8 cellular contexts compared by ENCODE assay signal in the genomic region with DNA sequence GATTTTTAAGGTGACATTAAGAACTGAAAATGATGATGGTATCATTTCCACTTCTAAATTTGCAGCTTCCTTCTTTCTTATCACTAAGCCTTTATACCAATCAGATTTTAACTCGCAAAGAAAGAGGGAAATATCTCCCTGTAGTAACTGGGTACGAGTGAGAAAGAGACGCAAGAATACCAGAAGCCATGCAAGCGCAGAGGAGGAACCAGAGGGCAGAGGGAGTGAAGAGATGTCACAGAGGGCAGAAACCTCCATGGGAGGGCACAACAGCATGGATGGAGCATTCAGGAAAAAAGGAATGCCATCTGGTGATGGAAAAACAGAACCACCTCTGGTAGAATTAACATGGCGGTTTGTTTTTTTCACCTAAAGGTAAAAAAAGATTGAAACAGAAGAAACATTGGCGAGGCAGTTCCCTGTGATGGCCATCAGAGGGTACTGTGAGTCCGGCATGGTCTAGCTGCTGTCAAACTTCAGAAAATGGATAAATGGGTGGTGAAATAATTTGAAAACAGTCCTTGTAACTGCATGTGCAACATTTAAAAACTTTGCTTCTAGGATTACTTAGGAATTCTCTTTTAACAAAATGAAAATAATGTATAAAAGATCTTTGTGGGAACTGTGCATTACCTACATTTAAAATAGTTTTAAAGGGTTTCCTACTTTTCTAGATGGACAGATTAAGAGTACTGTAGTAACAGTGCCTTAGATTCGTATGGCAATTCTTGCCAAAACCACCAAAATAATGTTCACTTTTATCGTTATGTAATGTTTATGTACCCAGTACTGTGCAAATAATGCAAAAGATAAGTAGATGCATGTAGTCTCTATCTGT.
DNase-seq lines count a peak whose midpoint lies in the region; ATAC-seq and TF ChIP-seq lines count a peak whose summit lies in the region.

No MANE protein-coding gene starts in this region.

- H3K9me3 Mint-ChIP-seq in stimulated activated naive B cell treated with anti-CD40 and anti-IgM and Interleukin-4, amounts not matched to agents 10 μg/mL and 1 μg/mL and 100 μg/mL, for 72 hours, result no peaks in the 10 kb centered on the region

- peaks cover 7 to 12% of the 10 kb centered on the region in 2 donors for H3K4me1 Mint-ChIP-seq in stimulated activated naive B cell treated with anti-CD40 and anti-IgM and Interleukin-4, amounts not matched to agents 10 μg/mL and 1 μg/mL and 100 μg/mL, for 72 hours

- no peak overlapping the region for H3K27ac Mint-ChIP-seq in stimulated activated naive B cell treated with anti-CD40 and anti-IgM and Interleukin-4, amounts not matched to agents 10 μg/mL and 1 μg/mL and 100 μg/mL, for 72 hours

- ATAC-seq in HG02798 (IDR thresholded peaks at IDR 0.05; ENCODE audit: poor library complexity, unreplicated experiment) (peak; percentile 80), SK-N-SH treated with all-trans-retinoic acid at 6 μM for 48 hours (peak; percentile 62; the same call in 2 of the 3 replicates), HG03432 (IDR thresholded peaks at IDR 0.05; ENCODE audit: unreplicated experiment) (no peak)
- ATAC-seq in stimulated activated naive B cell treated with anti-CD40 and anti-IgM and Interleukin-4, amounts not matched to agents 10 μg/mL and 1 μg/mL and 100 μg/mL, for 72 hours (replicated peaks), result peak; percentile 48 to 64

- H3K4me3 Mint-ChIP-seq in stimulated activated naive B cell treated with anti-CD40 and anti-IgM and Interleukin-4, amounts not matched to agents 10 μg/mL and 1 μg/mL and 100 μg/mL, for 72 hours, result no peak overlapping the region

- H3K27me3 Mint-ChIP-seq in stimulated activated naive B cell treated with anti-CD40 and anti-IgM and Interleukin-4, amounts not matched to agents 10 μg/mL and 1 μg/mL and 100 μg/mL, for 72 hours, result no peaks in the 10 kb centered on the region

- peaks cover 3 to 7% of the 10 kb centered on the region in 2 donors for H3K36me3 Mint-ChIP-seq in stimulated activated naive B cell treated with anti-CD40 and anti-IgM and Interleukin-4, amounts not matched to agents 10 μg/mL and 1 μg/mL and 100 μg/mL, for 72 hours

- DNase-seq in ELF-1 (ENCODE audit: low read depth, low spot score) (peak; percentile 49), globus pallidus (ENCODE audit: low spot score) (peak; percentile 29), mucosa of gallbladder (ENCODE audit: low spot score) (no peak)
- DNase-seq in stimulated activated naive B cell treated with anti-CD40 and anti-IgM and Interleukin-4, amounts not matched to agents 10 μg/mL and 1 μg/mL and 100 μg/mL, for 72 hours, result no peak
- no peak for DNase-seq in stimulated activated CD4-positive, alpha-beta T cell treated with anti-CD3 and anti-CD28 coated beads, Interleukin-4, amount 100 ng/mL, for 4 hours

TF ChIP-seq in SK-N-SH treated with all-trans-retinoic acid at 6 μM for 48 hours, 23 proteins besides CTCF, POLR2A, EP300 and RAD21:
- TF ChIP-seq ZNF8 (CRISPR knock-in tag; IDR thresholded peaks at IDR 0.05) (no peak), POU6F1 (CRISPR knock-in tag; IDR thresholded peaks at IDR 0.05; ENCODE audit: borderline replicate concordance, low read depth) (no peak), BACH2 (CRISPR knock-in tag; IDR thresholded peaks at IDR 0.05; ENCODE audit: borderline replicate concordance) (no peak), TCF4 (CRISPR knock-in tag; IDR thresholded peaks at IDR 0.05; ENCODE audit: borderline replicate concordance) (no peak), RARB (CRISPR knock-in tag; IDR thresholded peaks at IDR 0.05) (no peak), ISL1 (CRISPR knock-in tag; IDR thresholded peaks at IDR 0.05) (no peak), ZNF70 (CRISPR knock-in tag; IDR thresholded peaks at IDR 0.05) (no peak), SNAI2 (CRISPR knock-in tag; IDR thresholded peaks at IDR 0.05) (no peak)
TF ChIP-seq in SK-N-SH treated with all-trans-retinoic acid at 6 μM for 48 hours: peak in this region for 0.

Comparison
In these comparisons a context has a peak if more than half of its experiments do, and no peak if none do; other contexts are left out.
1. DNase-seq: peak in ELF-1 (single experiment) and globus pallidus (single experiment); none in stimulated activated naive B cell treated with anti-CD40 and anti-IgM and Interleukin-4, amounts not matched to agents 10 μg/mL and 1 μg/mL and 100 μg/mL, for 72 hours (single experiment), stimulated activated CD4-positive, alpha-beta T cell treated with anti-CD3 and anti-CD28 coated beads, Interleukin-4, amount 100 ng/mL, for 4 hours (0 of 2) and mucosa of gallbladder (single experiment).